In the genomic region with DNA sequence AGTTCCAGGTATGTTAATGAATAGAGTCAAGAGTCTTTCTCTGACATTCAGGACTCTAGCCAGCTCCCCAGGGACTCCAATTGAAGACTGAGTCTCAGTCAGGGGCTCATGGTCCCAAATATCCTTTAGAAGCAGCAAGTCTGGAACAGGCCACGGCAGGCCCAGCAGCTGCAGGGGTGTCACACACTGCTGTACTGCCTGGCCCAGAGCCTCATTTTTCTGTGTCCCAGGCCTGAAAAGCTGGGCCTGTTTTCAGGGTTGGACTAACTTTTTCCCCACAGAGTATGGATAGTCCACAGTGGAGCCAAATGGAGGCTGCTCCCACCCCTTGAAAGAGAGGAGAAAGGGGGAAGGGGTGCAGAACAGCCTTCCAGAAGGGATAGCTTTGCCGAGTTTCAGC, we compare ENCODE assay signal across 23 cellular contexts.
A peak's percentile ranks its signal among the peaks of the same experiment; 100 is the strongest.
DNase-seq lines count a peak whose midpoint lies in the region; ATAC-seq and TF ChIP-seq lines count a peak whose summit lies in the region.
"Had no signal": no experiment of that assay in that cellular context is flagged by ENCODE, and none has a peak within 500 bp of the region (broad histone marks: within the 10 kb centered on the region; RNA-seq: fewer than 3 reads in every experiment).

No MANE protein-coding gene starts in this region.

- no peaks in the 10 kb centered on the region for H3K36me3 ChIP-seq in NT2/D1 (ENCODE audit: insufficient read depth, insufficient read length, low read length)
- H3K36me3 ChIP-seq: BLaER1 had no signal

- H3K27me3 Mint-ChIP-seq in nephron (ENCODE audit: low read depth): no peaks in the 10 kb centered on the region
- H3K27me3 Mint-ChIP-seq in CD14-positive monocyte (ENCODE audit: low read depth in 3 of 3): peaks cover 0 to 4% (median 1%) of the 10 kb centered on the region in 3 donors
- H3K27me3 Mint-ChIP-seq: CD4-positive, alpha-beta memory T cell had no signal

- no peaks in the 10 kb centered on the region for H3K9me3 ChIP-seq in NT2/D1 (ENCODE audit: insufficient read depth, low read length)
- H3K9me3 ChIP-seq: Caco-2 had no signal

- peaks cover 10% of the 10 kb centered on the region for H3K4me1 ChIP-seq in NT2/D1 (ENCODE audit: insufficient read depth, insufficient read length)
- H3K4me1 ChIP-seq: Caco-2 had no signal

- H3K4me3 Mint-ChIP-seq in nephron: no peak overlapping the region
- H3K4me3 Mint-ChIP-seq in CD14-positive monocyte: no peak overlapping the region
- H3K4me3 Mint-ChIP-seq: CD4-positive, alpha-beta memory T cell had no signal

- H3K27ac Mint-ChIP-seq in nephron: peak overlapping the region in 2 of 3 experiments; percentile 61 to 65
- H3K27ac Mint-ChIP-seq in CD14-positive monocyte: no peak overlapping the region
- H3K27ac Mint-ChIP-seq: CD4-positive, alpha-beta memory T cell had no signal

- TF ChIP-seq CTCF in nephron (IDR thresholded peaks at IDR 0.05; ENCODE audit: unreplicated experiment in 3 of 3) (no peak), CD14-positive monocyte (IDR thresholded peaks at IDR 0.05) (no peak)

- DNase-seq in DMS153 (lab: John Stamatoyannopoulos, UW): peak; percentile 2
- DNase-seq in DMS153 treated with DMSO at 0.1 percent for 48 hours (lab: John Stamatoyannopoulos, UW; ENCODE audit: unreplicated experiment): no peak
- DNase-seq in NCI-H1105 (lab: John Stamatoyannopoulos, UW): peak; percentile 15
- DNase-seq in NT2/D1 (ENCODE audit: low read depth, low spot score): no peak
- DNase-seq in CD14-positive monocyte (ENCODE audit: low spot score): no peak
- DNase-seq in stimulated activated naive CD4-positive, alpha-beta T cell treated with Interleukin-2 at 50 U/mL for 16 hours (lab: John Stamatoyannopoulos, UW): no peak
- DNase-seq: ACHN; Caco-2; CD4-positive, alpha-beta memory T cell; DMS 273 treated with DMSO at 0.1 percent for 48 hours; EL; GF-D8; GOT3; HCEC 1CT; KG1; NCI-H1694; NCI-H2081 treated with DMSO at 0.1 percent for 48 hours; NCI-H2227 treated with DMSO at 0.1 percent for 48 hours; SHP77 had no signal

- no peak overlapping the region for H3K4me3 ChIP-seq in NT2/D1 (ENCODE audit: insufficient read length, low read depth)
- H3K4me3 ChIP-seq: BLaER1, SK-N-MC had no signal

- H3K9me3 Mint-ChIP-seq in nephron: peaks cover 25% of the 10 kb centered on the region
- H3K9me3 Mint-ChIP-seq in CD14-positive monocyte: peaks cover 3 to 19% (median 7%) of the 10 kb centered on the region in 7 donors

- no peak for ATAC-seq in HG02973 (IDR thresholded peaks at IDR 0.05; ENCODE audit: unreplicated experiment)

- H3K27me3 ChIP-seq in NT2/D1 (ENCODE audit: insufficient read depth, insufficient read length): no peaks in the 10 kb centered on the region

- H3K4me1 Mint-ChIP-seq in nephron (no peaks in the 10 kb centered on the region), CD14-positive monocyte (no peaks in the 10 kb centered on the region)
- H3K4me1 Mint-ChIP-seq: CD4-positive, alpha-beta memory T cell had no signal

- no peaks in the 10 kb centered on the region for H3K36me3 Mint-ChIP-seq in nephron (ENCODE audit: low read depth)
- no peaks in the 10 kb centered on the region for H3K36me3 Mint-ChIP-seq in CD14-positive monocyte
- H3K36me3 Mint-ChIP-seq: CD4-positive, alpha-beta memory T cell had no signal

- H3K9ac ChIP-seq in NT2/D1 (ENCODE audit: insufficient read length, low read depth): peak overlapping the region; percentile 32
- H3K9ac ChIP-seq: BLaER1 had no signal

- intact Hi-C loops in CD14-positive monocyte (cut with micrococcal nuclease): no loop called here

Comparison
In these comparisons a context has a peak if more than half of its experiments do, and no peak if none do; other contexts are left out.
1. DNase-seq: peak in DMS153 (single experiment) and NCI-H1105 (single experiment); none in DMS153 treated with DMSO at 0.1 percent for 48 hours (single experiment), NT2/D1 (single experiment), CD14-positive monocyte (single experiment) and stimulated activated naive CD4-positive, alpha-beta T cell treated with Interleukin-2 at 50 U/mL for 16 hours (single experiment).
2. H3K27ac Mint-ChIP-seq: peak in nephron (2 of 3); none in CD14-positive monocyte (0 of 7).